In the genomic region with DNA sequence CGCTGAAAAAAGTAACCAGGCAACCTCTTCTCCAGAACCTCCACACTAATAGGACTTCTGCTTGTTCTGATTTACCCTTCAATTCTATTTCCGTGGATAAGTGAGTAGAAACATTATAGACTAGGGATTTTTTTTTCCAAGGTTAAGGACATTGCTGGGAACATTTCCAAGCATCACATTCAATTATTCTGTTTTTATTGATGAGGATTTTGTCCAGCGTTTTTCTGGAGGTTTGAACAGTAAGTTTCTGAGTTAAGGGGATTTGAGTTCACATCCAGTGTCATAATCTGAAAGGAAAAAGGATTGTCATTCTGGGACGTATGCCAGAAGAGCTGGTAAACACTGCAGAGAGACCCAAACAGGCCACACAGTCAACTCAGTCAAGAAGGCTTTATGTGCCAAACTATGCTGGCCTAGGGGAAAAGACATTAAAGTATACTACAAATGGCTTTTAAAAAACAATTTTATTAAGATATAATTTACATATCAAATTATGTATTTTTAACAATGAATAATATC, we compare ENCODE assay signal across 14 cellular contexts. TPM values are rescaled to one million over a fixed set of nuclear protein-coding genes. Genes with fewer than 3 reads are reported as not detected.
DNase-seq lines count a peak whose midpoint lies in the region; ATAC-seq, FAIRE-seq and TF ChIP-seq lines count a peak whose summit lies in the region.
"Had no signal": no experiment of that assay in that cellular context is flagged by ENCODE, and none has a peak within 500 bp of the region (broad histone marks: within the 10 kb centered on the region; RNA-seq: fewer than 3 reads in every experiment).

No MANE protein-coding gene starts in this region.

- H3K27ac Mint-ChIP-seq in natural killer cell treated with Interleukin-12 subunit alpha and Interleukin-12 subunit beta and Interleukin-15 and Interleukin-18, amount 100 ng/mL, for 72 hours, result no peak overlapping the region
- H3K27ac Mint-ChIP-seq: activated T-helper 2 cell treated with anti-CD3 and anti-CD28 coated beads, Interferon-gamma antibody, Interleukin-2, Interleukin-4, amounts not matched to agents 10 μg/mL and 5 μg/mL and 100 μg/mL, durations not matched to agents 14 hours and 24 hours and 36 hours had no signal

- H3K27me3 Mint-ChIP-seq in natural killer cell treated with Interleukin-12 subunit alpha and Interleukin-12 subunit beta and Interleukin-15 and Interleukin-18, amount 100 ng/mL, for 72 hours, result peaks cover 2 to 8% of the 10 kb centered on the region in 2 donors

- WGBS in adrenal gland, 4 donors, result 29 to 39% (median 34%) methylated on average over 4 of the region's 4 CpGs

- no peak for FAIRE-seq in kidney (lab: Jason Lieb, UNC)
- FAIRE-seq: G401.6 had no signal

- H3K36me3 ChIP-seq in adrenal gland (replicated peaks in 1 of 2), result no peaks in the 10 kb centered on the region
- H3K36me3 ChIP-seq in Peyer's patch, result no peaks in the 10 kb centered on the region
- no peaks in the 10 kb centered on the region for H3K36me3 ChIP-seq in kidney (ENCODE audit: control insufficient read depth in 1 of 2, insufficient read depth in 2 of 2, low read length in 2 of 2)
- H3K36me3 ChIP-seq: cardiac muscle cell had no signal

- no peak overlapping the region for H3K9ac ChIP-seq in kidney (ENCODE audit: low read length in 2 of 2)

- no peak for TF ChIP-seq POLR2A in adrenal gland (IDR thresholded peaks at IDR 0.05)
- no peak for TF ChIP-seq POLR2A in Peyer's patch (IDR thresholded peaks at IDR 0.05)

- no peak overlapping the region for H3K4me3 Mint-ChIP-seq in natural killer cell treated with Interleukin-12 subunit alpha and Interleukin-12 subunit beta and Interleukin-15 and Interleukin-18, amount 100 ng/mL, for 72 hours

- TF ChIP-seq CTCF in adrenal gland (IDR thresholded peaks at IDR 0.05) (no peak), Peyer's patch (IDR thresholded peaks at IDR 0.05) (no peak), kidney (IDR thresholded peaks at IDR 0.05; ENCODE audit: borderline replicate concordance, extremely low read depth, insufficient read depth) (no peak)

- no peak overlapping the region for H3K4me3 ChIP-seq in adrenal gland
- H3K4me3 ChIP-seq in Peyer's patch, result no peak overlapping the region
- no peak overlapping the region for H3K4me3 ChIP-seq in kidney (ENCODE audit: low read length in 2 of 2)
- H3K4me3 ChIP-seq: cardiac muscle cell had no signal

- peaks cover 16 to 29% of the 10 kb centered on the region in 2 donors for H3K4me1 Mint-ChIP-seq in natural killer cell treated with Interleukin-12 subunit alpha and Interleukin-12 subunit beta and Interleukin-15 and Interleukin-18, amount 100 ng/mL, for 72 hours (ENCODE audit: low read depth in 2 of 2)

- H3K27me3 ChIP-seq in adrenal gland, result no peaks in the 10 kb centered on the region
- H3K27me3 ChIP-seq in Peyer's patch, result no peaks in the 10 kb centered on the region
- H3K27me3 ChIP-seq: cardiac muscle cell had no signal

- H3K27ac ChIP-seq in adrenal gland (peak overlapping the region in 2 of 5 donors; percentile 22 to 30), Peyer's patch (no peak overlapping the region), kidney (ENCODE audit: low read depth in 2 of 2, low read length in 2 of 2) (no peak overlapping the region)
- H3K27ac ChIP-seq: cardiac muscle cell had no signal

- ATAC-seq in GM18909 (IDR thresholded peaks at IDR 0.05; ENCODE audit: poor library complexity, unreplicated experiment), result no peak
- no peak for ATAC-seq in natural killer cell treated with Interleukin-12 subunit alpha and Interleukin-12 subunit beta and Interleukin-15 and Interleukin-18, amount 100 ng/mL, for 72 hours

- peak; percentile 44 for DNase-seq in Ammon's horn (ENCODE audit: low spot score)
- DNase-seq in NCI-H1092 treated with DMSO at 0.1 percent for 48 hours (lab: John Stamatoyannopoulos, UW), result peak; percentile 69
- DNase-seq in adrenal gland, result peak in 4 of 7 donors; percentile 42 to 55 (median 52)
- peak; percentile 80 for DNase-seq in iris pigment epithelial cell (ENCODE audit: low read depth)
- DNase-seq in Peyer's patch, result no peak
- no peak for DNase-seq in kidney
- no peak for DNase-seq in natural killer cell treated with Interleukin-12 subunit alpha and Interleukin-12 subunit beta and Interleukin-15 and Interleukin-18, amount 100 ng/mL, for 72 hours (ENCODE audit: low spot score)
- DNase-seq: activated CD4-positive, alpha-beta T cell treated with anti-CD3 and anti-CD28 coated beads, Interleukin-2, amount 50 U/mL, for 4 hours; stimulated activated naive CD4-positive, alpha-beta T cell treated with Interleukin-2 at 50 U/mL for 16 hours; T1000 had no signal

- no peaks in the 10 kb centered on the region for H3K36me3 Mint-ChIP-seq in natural killer cell treated with Interleukin-12 subunit alpha and Interleukin-12 subunit beta and Interleukin-15 and Interleukin-18, amount 100 ng/mL, for 72 hours

- H3K9me3 ChIP-seq in adrenal gland (replicated peaks in 1 of 3), result no peaks in the 10 kb centered on the region
- no peaks in the 10 kb centered on the region for H3K9me3 ChIP-seq in Peyer's patch
- no peaks in the 10 kb centered on the region for H3K9me3 ChIP-seq in kidney (ENCODE audit: control insufficient read depth in 1 of 2, low read length in 2 of 2)

- H3K9me3 Mint-ChIP-seq in natural killer cell treated with Interleukin-12 subunit alpha and Interleukin-12 subunit beta and Interleukin-15 and Interleukin-18, amount 100 ng/mL, for 72 hours, result no peaks in the 10 kb centered on the region
- H3K9me3 Mint-ChIP-seq: activated T-helper 2 cell treated with anti-CD3 and anti-CD28 coated beads, Interferon-gamma antibody, Interleukin-2, Interleukin-4, amounts not matched to agents 10 μg/mL and 5 μg/mL and 100 μg/mL, durations not matched to agents 14 hours and 24 hours and 36 hours had no signal

- peaks cover 17 to 18% of the 10 kb centered on the region in 2 donors for H3K4me1 ChIP-seq in adrenal gland (replicated peaks in 1 of 2)
- no peaks in the 10 kb centered on the region for H3K4me1 ChIP-seq in Peyer's patch
- H3K4me1 ChIP-seq in kidney (ENCODE audit: control insufficient read depth in 1 of 2, insufficient read depth in 1 of 2, low read depth in 1 of 2, low read length in 2 of 2), result no peaks in the 10 kb centered on the region

- intact Hi-C loops in adrenal gland (cut with DNase I), result no loop called here
- intact Hi-C loops in kidney (cut with DNase I), result no loop called here

RNA-seq across cellular contexts. Expression of a gene that starts 28.2 kb away (rescaled TPM):
- total RNA-seq in adrenal gland, result 10 to 100 TPM; 24.1 to 58.6 (median 34.9) TPM
- polyA plus RNA-seq in adrenal gland, result 10 to 100 TPM; 15.4 to 45.6 (median 26.3) TPM
- 10 to 100 TPM; 20.5 to 31.0 (median 26.3) TPM for total RNA-seq in Peyer's patch
- 25.1 TPM for total RNA-seq in kidney
- polyA plus RNA-seq in kidney (ENCODE audit: insufficient read depth, low read depth, low replicate concordance), result 21.5 TPM
- 10 to 100 TPM; 22.0 to 28.6 TPM for total RNA-seq in natural killer cell treated with Interleukin-12 subunit alpha and Interleukin-12 subunit beta and Interleukin-15 and Interleukin-18, amount 100 ng/mL, for 72 hours

RNA-seq across cellular contexts. Expression of a gene that starts 29.0 kb away (rescaled TPM):
- total RNA-seq in adrenal gland (10 to 100 TPM; 11.1 to 26.7 (median 21.1) TPM), Peyer's patch (10 to 100 TPM; 14.9 to 49.6 (median 31.8) TPM), kidney (19.7 TPM)
- polyA plus RNA-seq in adrenal gland (10 to 100 TPM; 43.1 to 77.2 (median 51.1) TPM), kidney (ENCODE audit: insufficient read depth, low read depth, low replicate concordance) (25.0 TPM)
- total RNA-seq in natural killer cell treated with Interleukin-12 subunit alpha and Interleukin-12 subunit beta and Interleukin-15 and Interleukin-18, amount 100 ng/mL, for 72 hours, result 1 to 10 TPM; 7.1 to 9.0 TPM

Comparison
In these comparisons a context has a peak if more than half of its experiments do, and no peak if none do; other contexts are left out.
1. DNase-seq: peak in Ammon's horn (single experiment), NCI-H1092 treated with DMSO at 0.1 percent for 48 hours (single experiment), adrenal gland (4 of 7) and iris pigment epithelial cell (single experiment); none in Peyer's patch (0 of 3), kidney (single experiment) and natural killer cell treated with Interleukin-12 subunit alpha and Interleukin-12 subunit beta and Interleukin-15 and Interleukin-18, amount 100 ng/mL, for 72 hours (single experiment).